ENCODE assay signal across 19 cellular contexts in genomic region chr18:32775628-32776027, GRCh38. TPM values are rescaled to one million over a fixed set of nuclear protein-coding genes. Genes with fewer than 3 reads are reported as not detected.
"Had no signal": no experiment of that assay in that cellular context is flagged by ENCODE, and none has a peak within 500 bp of the region (broad histone marks: within the 10 kb centered on the region; RNA-seq: fewer than 3 reads in every experiment).

No MANE protein-coding gene starts in this region.

- H3K27ac Mint-ChIP-seq: activated CD4-positive, alpha-beta T cell treated with anti-CD3 and anti-CD28 coated beads, Interleukin-2, amount 10 ng/mL, durations not matched to agents 7 days and 5 days; activated T-cell treated with anti-CD3 and anti-CD28 coated beads, Interleukin-2, amount 50 U/mL, for 72 hours; progenitor cell of endocrine pancreas had no signal

- H3K4me1 Mint-ChIP-seq: activated CD4-positive, alpha-beta T cell treated with anti-CD3 and anti-CD28 coated beads, Interleukin-2, amount 10 ng/mL, durations not matched to agents 7 days and 5 days had no signal

- ATAC-seq: activated CD4-positive, CD25-positive, alpha-beta regulatory T cell treated with anti-CD3 and anti-CD28 coated beads, Interleukin-2, amount 50 U/mL, for 24 hours; activated T-cell treated with anti-CD3 and anti-CD28 coated beads, Interleukin-2, amount 50 U/mL, for 72 hours; esophagus mucosa; gastroesophageal sphincter; left lung; stimulated activated naive CD8-positive, alpha-beta T cell treated with anti-CD3 and anti-CD28 coated beads, Interleukin-15, Interleukin-2, amounts not matched to agents 100 U/mL and 50 U/mL, for 24 hours had no signal

- DNase-seq: activated CD4-positive, alpha-beta T cell treated with anti-CD3 and anti-CD28 coated beads, Interleukin-2, amount 10 ng/mL, durations not matched to agents 7 days and 5 days; activated CD8-positive, alpha-beta memory T cell treated with anti-CD3 and anti-CD28 coated beads, Interleukin-2, amount 50 U/mL, for 48 hours; activated effector memory CD4-positive, alpha-beta T cell treated with anti-CD3 and anti-CD28 coated beads, Interleukin-2, amount 50 U/mL, for 16 hours; activated naive CD4-positive, alpha-beta T cell treated with anti-CD3 and anti-CD28 coated beads, Interleukin-2, amount 50 U/mL, for 16 hours; activated T-cell treated with anti-CD3 and anti-CD28 coated beads, Interleukin-2, amount 50 U/mL, for 72 hours; aorta; brain microvascular endothelial cell; effector CD4-positive, alpha-beta T cell; heart right ventricle; left lung; mammary epithelial cell; stimulated activated naive CD8-positive, alpha-beta T cell treated with anti-CD3 and anti-CD28 coated beads, Interleukin-15, Interleukin-2, amounts not matched to agents 100 U/mL and 50 U/mL, for 24 hours; trophoblast cell had no signal

- H3K4me3 Mint-ChIP-seq: activated CD4-positive, alpha-beta T cell treated with anti-CD3 and anti-CD28 coated beads, Interleukin-2, amount 10 ng/mL, durations not matched to agents 7 days and 5 days; activated T-cell treated with anti-CD3 and anti-CD28 coated beads, Interleukin-2, amount 50 U/mL, for 72 hours; central memory CD8-positive, alpha-beta T cell; neural crest cell had no signal

- H3K9me3 Mint-ChIP-seq: activated CD4-positive, alpha-beta T cell treated with anti-CD3 and anti-CD28 coated beads, Interleukin-2, amount 10 ng/mL, durations not matched to agents 7 days and 5 days; activated T-cell treated with anti-CD3 and anti-CD28 coated beads, Interleukin-2, amount 50 U/mL, for 72 hours; central memory CD8-positive, alpha-beta T cell; neural crest cell had no signal

RNA-seq across cellular contexts. Expression of gene KLHL14, which starts 2.8 kb away (rescaled TPM):
- total RNA-seq: activated CD4-positive, alpha-beta T cell treated with anti-CD3 and anti-CD28 coated beads, Interleukin-2, amount 10 ng/mL, durations not matched to agents 7 days and 5 days; mammary epithelial cell had no signal
